In the genomic region with DNA sequence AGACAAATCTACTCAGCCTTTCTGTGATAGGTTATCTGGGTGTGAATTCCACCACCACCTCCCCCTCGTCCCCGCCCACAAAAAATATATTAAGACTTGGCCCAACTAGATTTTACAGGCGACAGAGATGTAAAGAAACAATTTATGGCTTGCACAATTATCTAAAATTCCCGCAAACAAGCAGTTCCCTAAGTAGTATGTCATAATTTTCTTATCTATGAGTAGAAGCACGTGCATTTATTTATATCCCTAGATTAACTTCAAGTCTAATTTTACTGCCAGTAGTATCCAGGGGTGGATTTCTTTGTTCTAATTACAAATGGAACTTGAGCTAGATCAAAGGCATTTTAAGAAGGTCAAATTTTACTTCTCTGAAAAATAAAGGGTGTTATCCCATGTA, we compare ENCODE assay signal across 1 cellular context.
TF ChIP-seq lines count a peak whose summit lies in the region.

No MANE protein-coding gene starts in this region.

TF ChIP-seq in HEK293, 187 proteins besides CTCF, POLR2A, EP300 and RAD21 (continued from another document and continues in another):
- TF ChIP-seq ZBTB7A (tag by site-specific recombination; IDR thresholded peaks at IDR 0.05; ENCODE audit: low read depth) = 0 out of 2 replicates have a peak, but pooled peaks have one; percentile 41
- peak; percentile 59; the same call in 1 of the 2 replicates for TF ChIP-seq ZXDB (tag by site-specific recombination; IDR thresholded peaks at IDR 0.05)
- TF ChIP-seq TCF7L2 (IDR thresholded peaks at IDR 0.05; ENCODE audit: borderline replicate concordance, low read depth, low read length) = peak; percentile 49; the same call in 1 of the 2 replicates
- TF ChIP-seq PRDM10 (tag by site-specific recombination; IDR thresholded peaks at IDR 0.05) = peak; percentile 64
- 0 out of 2 replicates have a peak, but pooled peaks have one; percentile 24 for TF ChIP-seq GFI1B (tag by site-specific recombination; IDR thresholded peaks at IDR 0.05)
- TF ChIP-seq BCL11A (tag by site-specific recombination; IDR thresholded peaks at IDR 0.05; ENCODE audit: low read depth) = no peak
- TF ChIP-seq OSR2 (tag by site-specific recombination; IDR thresholded peaks at IDR 0.05) = peak; percentile 88
- no peak for TF ChIP-seq HOXC10 (CRISPR knock-in tag; IDR thresholded peaks at IDR 0.05)
- no peak for TF ChIP-seq ZNF175 (tag by site-specific recombination; IDR thresholded peaks at IDR 0.05)
- TF ChIP-seq, protein P1, sequence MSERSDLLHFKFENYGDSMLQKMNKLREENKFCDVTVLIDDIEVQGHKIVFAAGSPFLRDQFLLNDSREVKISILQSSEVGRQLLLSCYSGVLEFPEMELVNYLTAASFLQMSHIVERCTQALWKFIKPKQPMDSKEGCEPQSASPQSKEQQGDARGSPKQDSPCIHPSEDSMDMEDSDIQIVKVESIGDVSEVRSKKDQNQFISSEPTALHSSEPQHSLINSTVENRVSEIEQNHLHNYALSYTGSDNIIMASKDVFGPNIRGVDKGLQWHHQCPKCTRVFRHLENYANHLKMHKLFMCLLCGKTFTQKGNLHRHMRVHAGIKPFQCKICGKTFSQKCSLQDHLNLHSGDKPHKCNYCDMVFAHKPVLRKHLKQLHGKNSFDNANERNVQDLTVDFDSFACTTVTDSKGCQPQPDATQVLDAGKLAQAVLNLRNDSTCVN (tag by site-specific recombination; optimal IDR thresholded peaks at IDR 0.05) = no peak
- TF ChIP-seq, protein P2, sequence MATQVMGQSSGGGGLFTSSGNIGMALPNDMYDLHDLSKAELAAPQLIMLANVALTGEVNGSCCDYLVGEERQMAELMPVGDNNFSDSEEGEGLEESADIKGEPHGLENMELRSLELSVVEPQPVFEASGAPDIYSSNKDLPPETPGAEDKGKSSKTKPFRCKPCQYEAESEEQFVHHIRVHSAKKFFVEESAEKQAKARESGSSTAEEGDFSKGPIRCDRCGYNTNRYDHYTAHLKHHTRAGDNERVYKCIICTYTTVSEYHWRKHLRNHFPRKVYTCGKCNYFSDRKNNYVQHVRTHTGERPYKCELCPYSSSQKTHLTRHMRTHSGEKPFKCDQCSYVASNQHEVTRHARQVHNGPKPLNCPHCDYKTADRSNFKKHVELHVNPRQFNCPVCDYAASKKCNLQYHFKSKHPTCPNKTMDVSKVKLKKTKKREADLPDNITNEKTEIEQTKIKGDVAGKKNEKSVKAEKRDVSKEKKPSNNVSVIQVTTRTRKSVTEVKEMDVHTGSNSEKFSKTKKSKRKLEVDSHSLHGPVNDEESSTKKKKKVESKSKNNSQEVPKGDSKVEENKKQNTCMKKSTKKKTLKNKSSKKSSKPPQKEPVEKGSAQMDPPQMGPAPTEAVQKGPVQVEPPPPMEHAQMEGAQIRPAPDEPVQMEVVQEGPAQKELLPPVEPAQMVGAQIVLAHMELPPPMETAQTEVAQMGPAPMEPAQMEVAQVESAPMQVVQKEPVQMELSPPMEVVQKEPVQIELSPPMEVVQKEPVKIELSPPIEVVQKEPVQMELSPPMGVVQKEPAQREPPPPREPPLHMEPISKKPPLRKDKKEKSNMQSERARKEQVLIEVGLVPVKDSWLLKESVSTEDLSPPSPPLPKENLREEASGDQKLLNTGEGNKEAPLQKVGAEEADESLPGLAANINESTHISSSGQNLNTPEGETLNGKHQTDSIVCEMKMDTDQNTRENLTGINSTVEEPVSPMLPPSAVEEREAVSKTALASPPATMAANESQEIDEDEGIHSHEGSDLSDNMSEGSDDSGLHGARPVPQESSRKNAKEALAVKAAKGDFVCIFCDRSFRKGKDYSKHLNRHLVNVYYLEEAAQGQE (tag by site-specific recombination; IDR thresholded peaks at IDR 0.05) = no peak
- TF ChIP-seq ZNF791 (tag by site-specific recombination; IDR thresholded peaks at IDR 0.05) = no peak
- TF ChIP-seq, protein P3, sequence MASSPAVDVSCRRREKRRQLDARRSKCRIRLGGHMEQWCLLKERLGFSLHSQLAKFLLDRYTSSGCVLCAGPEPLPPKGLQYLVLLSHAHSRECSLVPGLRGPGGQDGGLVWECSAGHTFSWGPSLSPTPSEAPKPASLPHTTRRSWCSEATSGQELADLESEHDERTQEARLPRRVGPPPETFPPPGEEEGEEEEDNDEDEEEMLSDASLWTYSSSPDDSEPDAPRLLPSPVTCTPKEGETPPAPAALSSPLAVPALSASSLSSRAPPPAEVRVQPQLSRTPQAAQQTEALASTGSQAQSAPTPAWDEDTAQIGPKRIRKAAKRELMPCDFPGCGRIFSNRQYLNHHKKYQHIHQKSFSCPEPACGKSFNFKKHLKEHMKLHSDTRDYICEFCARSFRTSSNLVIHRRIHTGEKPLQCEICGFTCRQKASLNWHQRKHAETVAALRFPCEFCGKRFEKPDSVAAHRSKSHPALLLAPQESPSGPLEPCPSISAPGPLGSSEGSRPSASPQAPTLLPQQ (tag by site-specific recombination; IDR thresholded peaks at IDR 0.05) = 0 out of 2 replicates have a peak, but pooled peaks have one; percentile 6
- TF ChIP-seq, protein P4, sequence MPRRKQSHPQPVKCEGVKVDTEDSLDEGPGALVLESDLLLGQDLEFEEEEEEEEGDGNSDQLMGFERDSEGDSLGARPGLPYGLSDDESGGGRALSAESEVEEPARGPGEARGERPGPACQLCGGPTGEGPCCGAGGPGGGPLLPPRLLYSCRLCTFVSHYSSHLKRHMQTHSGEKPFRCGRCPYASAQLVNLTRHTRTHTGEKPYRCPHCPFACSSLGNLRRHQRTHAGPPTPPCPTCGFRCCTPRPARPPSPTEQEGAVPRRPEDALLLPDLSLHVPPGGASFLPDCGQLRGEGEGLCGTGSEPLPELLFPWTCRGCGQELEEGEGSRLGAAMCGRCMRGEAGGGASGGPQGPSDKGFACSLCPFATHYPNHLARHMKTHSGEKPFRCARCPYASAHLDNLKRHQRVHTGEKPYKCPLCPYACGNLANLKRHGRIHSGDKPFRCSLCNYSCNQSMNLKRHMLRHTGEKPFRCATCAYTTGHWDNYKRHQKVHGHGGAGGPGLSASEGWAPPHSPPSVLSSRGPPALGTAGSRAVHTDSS (tag by site-specific recombination; IDR thresholded peaks at IDR 0.05) = no peak
- TF ChIP-seq ZNF555 (tag by site-specific recombination; conservative IDR thresholded peaks at IDR 0.05) = no peak
- no peak for TF ChIP-seq ZBTB20 (tag by site-specific recombination; IDR thresholded peaks at IDR 0.05)
- TF ChIP-seq ZBTB10 (tag by site-specific recombination; IDR thresholded peaks at IDR 0.05) = no peak
- TF ChIP-seq ZNF792 (tag by site-specific recombination; IDR thresholded peaks at IDR 0.05) = no peak
- TF ChIP-seq HIC1 (tag by site-specific recombination; IDR thresholded peaks at IDR 0.05) = 0 out of 2 replicates have a peak, but pooled peaks have one; percentile 13
- TF ChIP-seq ZNF585B (tag by site-specific recombination; IDR thresholded peaks at IDR 0.05) = no peak
- TF ChIP-seq SCRT1 (tag by site-specific recombination; IDR thresholded peaks at IDR 0.05; ENCODE audit: borderline replicate concordance) = no peak
- 0 out of 2 replicates have a peak, but pooled peaks have one; percentile 5 for TF ChIP-seq ZNF426 (tag by site-specific recombination; IDR thresholded peaks at IDR 0.05)
- no peak for TF ChIP-seq REPIN1 (tag by site-specific recombination; IDR thresholded peaks at IDR 0.05; ENCODE audit: low read depth)
- TF ChIP-seq, protein P5, sequence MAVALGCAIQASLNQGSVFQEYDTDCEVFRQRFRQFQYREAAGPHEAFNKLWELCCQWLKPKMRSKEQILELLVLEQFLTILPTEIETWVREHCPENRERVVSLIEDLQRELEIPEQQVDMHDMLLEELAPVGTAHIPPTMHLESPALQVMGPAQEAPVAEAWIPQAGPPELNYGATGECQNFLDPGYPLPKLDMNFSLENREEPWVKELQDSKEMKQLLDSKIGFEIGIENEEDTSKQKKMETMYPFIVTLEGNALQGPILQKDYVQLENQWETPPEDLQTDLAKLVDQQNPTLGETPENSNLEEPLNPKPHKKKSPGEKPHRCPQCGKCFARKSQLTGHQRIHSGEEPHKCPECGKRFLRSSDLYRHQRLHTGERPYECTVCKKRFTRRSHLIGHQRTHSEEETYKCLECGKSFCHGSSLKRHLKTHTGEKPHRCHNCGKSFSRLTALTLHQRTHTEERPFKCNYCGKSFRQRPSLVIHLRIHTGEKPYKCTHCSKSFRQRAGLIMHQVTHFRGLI (tag by site-specific recombination; IDR thresholded peaks at IDR 0.05) = peak; percentile 31; the same call in 1 of the 2 replicates
- TF ChIP-seq ZNF529 (tag by site-specific recombination; IDR thresholded peaks at IDR 0.05; ENCODE audit: insufficient replicate concordance) = peak; percentile 9
- TF ChIP-seq, protein P6, sequence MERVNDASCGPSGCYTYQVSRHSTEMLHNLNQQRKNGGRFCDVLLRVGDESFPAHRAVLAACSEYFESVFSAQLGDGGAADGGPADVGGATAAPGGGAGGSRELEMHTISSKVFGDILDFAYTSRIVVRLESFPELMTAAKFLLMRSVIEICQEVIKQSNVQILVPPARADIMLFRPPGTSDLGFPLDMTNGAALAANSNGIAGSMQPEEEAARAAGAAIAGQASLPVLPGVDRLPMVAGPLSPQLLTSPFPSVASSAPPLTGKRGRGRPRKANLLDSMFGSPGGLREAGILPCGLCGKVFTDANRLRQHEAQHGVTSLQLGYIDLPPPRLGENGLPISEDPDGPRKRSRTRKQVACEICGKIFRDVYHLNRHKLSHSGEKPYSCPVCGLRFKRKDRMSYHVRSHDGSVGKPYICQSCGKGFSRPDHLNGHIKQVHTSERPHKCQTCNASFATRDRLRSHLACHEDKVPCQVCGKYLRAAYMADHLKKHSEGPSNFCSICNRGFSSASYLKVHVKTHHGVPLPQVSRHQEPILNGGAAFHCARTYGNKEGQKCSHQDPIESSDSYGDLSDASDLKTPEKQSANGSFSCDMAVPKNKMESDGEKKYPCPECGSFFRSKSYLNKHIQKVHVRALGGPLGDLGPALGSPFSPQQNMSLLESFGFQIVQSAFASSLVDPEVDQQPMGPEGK (tag by site-specific recombination; IDR thresholded peaks at IDR 0.05) = no peak
- TF ChIP-seq YY2 (tag by site-specific recombination; IDR thresholded peaks at IDR 0.05) = no peak
- peak; percentile 79 for TF ChIP-seq ZNF18 (tag by site-specific recombination; IDR thresholded peaks at IDR 0.05)
- 0 out of 2 replicates have a peak, but pooled peaks have one; percentile 18 for TF ChIP-seq ZNF10 (tag by site-specific recombination; IDR thresholded peaks at IDR 0.05)
